8 cellular contexts compared by ENCODE assay signal in genomic region chr12:94263011-94263786, GRCh38.
DNase-seq lines count a peak whose midpoint lies in the region; ATAC-seq, FAIRE-seq and TF ChIP-seq lines count a peak whose summit lies in the region.

No MANE protein-coding gene starts in this region.

- peak overlapping the region; percentile 73 for H3K4me3 Mint-ChIP-seq in dendritic cell treated with granulocyte-macrophage colony-stimulating factor and Interleukin-4, amounts not matched to agents 40 ng/mL and 50 ng/mL, for 4 days

- H3K9me3 Mint-ChIP-seq in dendritic cell treated with granulocyte-macrophage colony-stimulating factor and Interleukin-4, amounts not matched to agents 40 ng/mL and 50 ng/mL, for 4 days: no peaks in the 10 kb centered on the region

- peak overlapping the region; percentile 89 for H3K27ac Mint-ChIP-seq in dendritic cell treated with granulocyte-macrophage colony-stimulating factor and Interleukin-4, amounts not matched to agents 40 ng/mL and 50 ng/mL, for 4 days

- DNase-seq in activated CD4-positive, alpha-beta T cell treated with anti-CD3 and anti-CD28 coated beads for 1 hour: peak; percentile 27
- DNase-seq in pons (ENCODE audit: low spot score) (peak; percentile 44), urothelium cell line (ENCODE audit: low spot score) (peak; percentile 12), HuH-7.5 (ENCODE audit: low spot score) (no peak), NCI-H510A treated with DMSO at 0.1 percent for 48 hours (lab: John Stamatoyannopoulos, UW) (no peak)

- TF ChIP-seq POLR2A in GM18951 (IDR thresholded peaks at IDR 0.05; ENCODE audit: extremely low read depth, insufficient read depth, insufficient read length): peak; percentile 5

- no peaks in the 10 kb centered on the region for H3K27me3 Mint-ChIP-seq in dendritic cell treated with granulocyte-macrophage colony-stimulating factor and Interleukin-4, amounts not matched to agents 40 ng/mL and 50 ng/mL, for 4 days

- peak; percentile 48 for ATAC-seq in HG03432 (IDR thresholded peaks at IDR 0.05; ENCODE audit: unreplicated experiment)

- intact Hi-C loops in dendritic cell treated with granulocyte-macrophage colony-stimulating factor and Interleukin-4, amounts not matched to agents 40 ng/mL and 50 ng/mL, for 4 days (cut with micrococcal nuclease): loop anchor here (10.0 kb wide), 1 partner anchor 108 kb away; no protein-coding TSS in a partner anchor

- peaks cover 54% of the 10 kb centered on the region for H3K4me1 Mint-ChIP-seq in dendritic cell treated with granulocyte-macrophage colony-stimulating factor and Interleukin-4, amounts not matched to agents 40 ng/mL and 50 ng/mL, for 4 days (ENCODE audit: low read depth)

- no peak for FAIRE-seq in urothelium cell line (lab: Jason Lieb, UNC)

- in situ Hi-C loops in GM18951 (cut with MboI; ENCODE audit: low sequenced_read_pairs, unreplicated experiment): no loop called here

- H3K36me3 Mint-ChIP-seq in dendritic cell treated with granulocyte-macrophage colony-stimulating factor and Interleukin-4, amounts not matched to agents 40 ng/mL and 50 ng/mL, for 4 days (ENCODE audit: low read depth): no peaks in the 10 kb centered on the region

Comparison
In these comparisons a context has a peak if more than half of its experiments do, and no peak if none do; other contexts are left out.
1. DNase-seq: peak in activated CD4-positive, alpha-beta T cell treated with anti-CD3 and anti-CD28 coated beads for 1 hour (single experiment), pons (single experiment) and urothelium cell line (single experiment); none in HuH-7.5 (single experiment) and NCI-H510A treated with DMSO at 0.1 percent for 48 hours (single experiment).